In the genomic region with DNA sequence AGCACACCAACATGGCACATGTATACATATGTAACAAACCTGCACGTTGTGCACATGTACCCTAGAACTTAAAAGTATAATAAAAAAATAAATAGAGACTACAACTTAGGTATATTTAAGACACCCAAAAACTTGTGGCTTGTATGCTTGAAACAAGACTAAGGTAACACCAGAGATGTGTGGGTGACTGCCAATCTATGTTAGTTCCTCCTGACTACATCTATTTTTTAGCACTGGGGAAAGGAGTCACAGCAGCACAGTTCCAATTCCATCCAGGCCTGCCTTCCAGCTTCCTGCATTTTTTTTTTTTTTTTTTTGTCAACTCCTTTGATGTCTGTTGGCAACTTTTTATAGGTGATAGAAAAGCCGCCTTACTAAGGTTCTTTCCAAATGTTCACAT, we compare ENCODE assay signal across 1 cellular context.
TF ChIP-seq lines count a peak whose summit lies in the region.

No MANE protein-coding gene starts in this region.

TF ChIP-seq in HepG2, 621 proteins besides CTCF, POLR2A, EP300 and RAD21:
- TF ChIP-seq HMG20B (CRISPR knock-in tag; conservative IDR thresholded peaks at IDR 0.05): no peak
- no peak for TF ChIP-seq ZNF17 (CRISPR knock-in tag; IDR thresholded peaks at IDR 0.05)
- TF ChIP-seq, protein P1, sequence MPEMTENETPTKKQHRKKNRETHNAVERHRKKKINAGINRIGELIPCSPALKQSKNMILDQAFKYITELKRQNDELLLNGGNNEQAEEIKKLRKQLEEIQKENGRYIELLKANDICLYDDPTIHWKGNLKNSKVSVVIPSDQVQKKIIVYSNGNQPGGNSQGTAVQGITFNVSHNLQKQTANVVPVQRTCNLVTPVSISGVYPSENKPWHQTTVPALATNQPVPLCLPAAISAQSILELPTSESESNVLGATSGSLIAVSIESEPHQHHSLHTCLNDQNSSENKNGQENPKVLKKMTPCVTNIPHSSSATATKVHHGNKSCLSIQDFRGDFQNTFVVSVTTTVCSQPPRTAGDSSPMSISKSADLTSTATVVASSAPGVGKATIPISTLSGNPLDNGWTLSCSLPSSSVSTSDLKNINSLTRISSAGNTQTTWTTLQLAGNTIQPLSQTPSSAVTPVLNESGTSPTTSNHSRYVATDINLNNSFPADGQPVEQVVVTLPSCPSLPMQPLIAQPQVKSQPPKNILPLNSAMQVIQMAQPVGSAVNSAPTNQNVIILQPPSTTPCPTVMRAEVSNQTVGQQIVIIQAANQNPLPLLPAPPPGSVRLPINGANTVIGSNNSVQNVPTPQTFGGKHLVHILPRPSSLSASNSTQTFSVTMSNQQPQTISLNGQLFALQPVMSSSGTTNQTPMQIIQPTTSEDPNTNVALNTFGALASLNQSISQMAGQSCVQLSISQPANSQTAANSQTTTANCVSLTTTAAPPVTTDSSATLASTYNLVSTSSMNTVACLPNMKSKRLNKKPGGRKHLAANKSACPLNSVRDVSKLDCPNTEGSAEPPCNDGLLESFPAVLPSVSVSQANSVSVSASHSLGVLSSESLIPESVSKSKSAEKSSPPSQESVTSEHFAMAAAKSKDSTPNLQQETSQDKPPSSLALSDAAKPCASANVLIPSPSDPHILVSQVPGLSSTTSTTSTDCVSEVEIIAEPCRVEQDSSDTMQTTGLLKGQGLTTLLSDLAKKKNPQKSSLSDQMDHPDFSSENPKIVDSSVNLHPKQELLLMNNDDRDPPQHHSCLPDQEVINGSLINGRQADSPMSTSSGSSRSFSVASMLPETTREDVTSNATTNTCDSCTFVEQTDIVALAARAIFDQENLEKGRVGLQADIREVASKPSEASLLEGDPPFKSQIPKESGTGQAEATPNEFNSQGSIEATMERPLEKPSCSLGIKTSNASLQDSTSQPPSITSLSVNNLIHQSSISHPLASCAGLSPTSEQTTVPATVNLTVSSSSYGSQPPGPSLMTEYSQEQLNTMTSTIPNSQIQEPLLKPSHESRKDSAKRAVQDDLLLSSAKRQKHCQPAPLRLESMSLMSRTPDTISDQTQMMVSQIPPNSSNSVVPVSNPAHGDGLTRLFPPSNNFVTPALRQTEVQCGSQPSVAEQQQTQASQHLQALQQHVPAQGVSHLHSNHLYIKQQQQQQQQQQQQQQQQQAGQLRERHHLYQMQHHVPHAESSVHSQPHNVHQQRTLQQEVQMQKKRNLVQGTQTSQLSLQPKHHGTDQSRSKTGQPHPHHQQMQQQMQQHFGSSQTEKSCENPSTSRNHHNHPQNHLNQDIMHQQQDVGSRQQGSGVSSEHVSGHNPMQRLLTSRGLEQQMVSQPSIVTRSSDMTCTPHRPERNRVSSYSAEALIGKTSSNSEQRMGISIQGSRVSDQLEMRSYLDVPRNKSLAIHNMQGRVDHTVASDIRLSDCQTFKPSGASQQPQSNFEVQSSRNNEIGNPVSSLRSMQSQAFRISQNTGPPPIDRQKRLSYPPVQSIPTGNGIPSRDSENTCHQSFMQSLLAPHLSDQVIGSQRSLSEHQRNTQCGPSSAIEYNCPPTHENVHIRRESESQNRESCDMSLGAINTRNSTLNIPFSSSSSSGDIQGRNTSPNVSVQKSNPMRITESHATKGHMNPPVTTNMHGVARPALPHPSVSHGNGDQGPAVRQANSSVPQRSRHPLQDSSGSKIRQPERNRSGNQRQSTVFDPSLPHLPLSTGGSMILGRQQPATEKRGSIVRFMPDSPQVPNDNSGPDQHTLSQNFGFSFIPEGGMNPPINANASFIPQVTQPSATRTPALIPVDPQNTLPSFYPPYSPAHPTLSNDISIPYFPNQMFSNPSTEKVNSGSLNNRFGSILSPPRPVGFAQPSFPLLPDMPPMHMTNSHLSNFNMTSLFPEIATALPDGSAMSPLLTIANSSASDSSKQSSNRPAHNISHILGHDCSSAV (CRISPR knock-in tag; IDR thresholded peaks at IDR 0.05; ENCODE audit: borderline replicate concordance): no peak
- no peak for TF ChIP-seq TAF1 (CRISPR knock-in tag; IDR thresholded peaks at IDR 0.05)
- TF ChIP-seq AGO2 (optimal IDR thresholded peaks at IDR 0.05; ENCODE audit: low read depth, low read length): peak; percentile 75
- TF ChIP-seq ZNF879 (CRISPR knock-in tag; IDR thresholded peaks at IDR 0.05): no peak
- TF ChIP-seq, protein P2, sequence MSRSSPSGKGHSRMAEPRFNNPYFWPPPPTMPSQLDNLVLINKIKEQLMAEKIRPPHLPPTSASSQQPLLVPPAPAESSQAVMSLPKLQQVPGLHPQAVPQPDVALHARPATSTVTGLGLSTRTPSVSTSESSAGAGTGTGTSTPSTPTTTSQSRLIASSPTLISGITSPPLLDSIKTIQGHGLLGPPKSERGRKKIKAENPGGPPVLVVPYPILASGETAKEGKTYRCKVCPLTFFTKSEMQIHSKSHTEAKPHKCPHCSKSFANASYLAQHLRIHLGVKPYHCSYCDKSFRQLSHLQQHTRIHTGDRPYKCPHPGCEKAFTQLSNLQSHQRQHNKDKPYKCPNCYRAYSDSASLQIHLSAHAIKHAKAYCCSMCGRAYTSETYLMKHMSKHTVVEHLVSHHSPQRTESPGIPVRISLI (CRISPR knock-in tag; IDR thresholded peaks at IDR 0.05; ENCODE audit: borderline replicate concordance): peak; percentile 15; the same call in 1 of the 2 replicates
- no peak for TF ChIP-seq TP53 (CRISPR knock-in tag; conservative IDR thresholded peaks at IDR 0.05)
- peak; percentile 37; the same call in 1 of the 2 replicates for TF ChIP-seq POLR2G (IDR thresholded peaks at IDR 0.05; ENCODE audit: low read depth, low read length)
- TF ChIP-seq, protein P3, sequence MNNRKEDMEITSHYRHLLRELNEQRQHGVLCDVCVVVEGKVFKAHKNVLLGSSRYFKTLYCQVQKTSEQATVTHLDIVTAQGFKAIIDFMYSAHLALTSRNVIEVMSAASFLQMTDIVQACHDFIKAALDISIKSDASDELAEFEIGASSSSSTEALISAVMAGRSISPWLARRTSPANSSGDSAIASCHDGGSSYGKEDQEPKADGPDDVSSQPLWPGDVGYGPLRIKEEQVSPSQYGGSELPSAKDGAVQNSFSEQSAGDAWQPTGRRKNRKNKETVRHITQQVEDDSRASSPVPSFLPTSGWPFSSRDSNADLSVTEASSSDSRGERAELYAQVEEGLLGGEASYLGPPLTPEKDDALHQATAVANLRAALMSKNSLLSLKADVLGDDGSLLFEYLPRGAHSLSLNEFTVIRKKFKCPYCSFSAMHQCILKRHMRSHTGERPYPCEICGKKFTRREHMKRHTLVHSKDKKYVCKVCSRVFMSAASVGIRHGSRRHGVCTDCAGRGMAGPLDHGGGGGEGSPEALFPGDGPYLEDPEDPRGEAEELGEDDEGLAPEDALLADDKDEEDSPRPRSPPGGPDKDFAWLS (CRISPR knock-in tag; IDR thresholded peaks at IDR 0.05; ENCODE audit: borderline replicate concordance): no peak
- no peak for TF ChIP-seq ARNT2 (CRISPR knock-in tag; IDR thresholded peaks at IDR 0.05; ENCODE audit: low read depth)
- TF ChIP-seq, protein P4, sequence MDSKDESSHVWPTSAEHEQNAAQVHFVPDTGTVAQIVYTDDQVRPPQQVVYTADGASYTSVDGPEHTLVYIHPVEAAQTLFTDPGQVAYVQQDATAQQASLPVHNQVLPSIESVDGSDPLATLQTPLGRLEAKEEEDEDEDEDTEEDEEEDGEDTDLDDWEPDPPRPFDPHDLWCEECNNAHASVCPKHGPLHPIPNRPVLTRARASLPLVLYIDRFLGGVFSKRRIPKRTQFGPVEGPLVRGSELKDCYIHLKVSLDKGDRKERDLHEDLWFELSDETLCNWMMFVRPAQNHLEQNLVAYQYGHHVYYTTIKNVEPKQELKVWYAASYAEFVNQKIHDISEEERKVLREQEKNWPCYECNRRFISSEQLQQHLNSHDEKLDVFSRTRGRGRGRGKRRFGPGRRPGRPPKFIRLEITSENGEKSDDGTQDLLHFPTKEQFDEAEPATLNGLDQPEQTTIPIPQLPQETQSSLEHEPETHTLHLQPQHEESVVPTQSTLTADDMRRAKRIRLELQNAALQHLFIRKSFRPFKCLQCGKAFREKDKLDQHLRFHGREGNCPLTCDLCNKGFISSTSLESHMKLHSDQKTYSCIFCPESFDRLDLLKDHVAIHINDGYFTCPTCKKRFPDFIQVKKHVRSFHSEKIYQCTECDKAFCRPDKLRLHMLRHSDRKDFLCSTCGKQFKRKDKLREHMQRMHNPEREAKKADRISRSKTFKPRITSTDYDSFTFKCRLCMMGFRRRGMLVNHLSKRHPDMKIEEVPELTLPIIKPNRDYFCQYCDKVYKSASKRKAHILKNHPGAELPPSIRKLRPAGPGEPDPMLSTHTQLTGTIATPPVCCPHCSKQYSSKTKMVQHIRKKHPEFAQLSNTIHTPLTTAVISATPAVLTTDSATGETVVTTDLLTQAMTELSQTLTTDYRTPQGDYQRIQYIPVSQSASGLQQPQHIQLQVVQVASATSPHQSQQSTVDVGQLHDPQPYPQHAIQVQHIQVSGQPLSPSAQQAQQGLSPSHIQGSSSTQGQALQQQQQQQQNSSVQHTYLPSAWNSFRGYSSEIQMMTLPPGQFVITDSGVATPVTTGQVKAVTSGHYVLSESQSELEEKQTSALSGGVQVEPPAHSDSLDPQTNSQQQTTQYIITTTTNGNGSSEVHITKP (CRISPR knock-in tag; IDR thresholded peaks at IDR 0.05; ENCODE audit: low read depth): no peak
- no peak for TF ChIP-seq BHLHE40 (IDR thresholded peaks at IDR 0.05; ENCODE audit: low read length)
